ENCODE assay signal across 27 cellular contexts in the genomic region with DNA sequence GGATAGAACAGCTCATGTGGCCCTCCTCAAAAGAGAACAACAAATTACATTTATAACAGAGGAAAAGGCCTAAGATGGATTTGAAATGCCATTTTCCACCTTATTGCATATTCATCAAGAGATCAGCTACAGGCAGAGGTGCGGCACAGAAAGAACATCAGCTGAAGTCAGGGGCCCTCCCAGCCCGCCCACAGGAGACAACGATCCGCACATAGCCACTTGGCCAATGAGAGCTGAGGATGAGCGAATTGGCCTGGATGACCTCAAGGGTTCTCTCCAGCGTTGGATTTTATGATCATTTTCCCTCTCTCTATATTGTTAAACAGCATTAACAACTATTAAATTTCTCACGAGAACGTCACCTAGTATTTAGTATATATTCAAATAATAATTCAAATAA.
DNase-seq lines count a peak whose midpoint lies in the region; ATAC-seq, FAIRE-seq and TF ChIP-seq lines count a peak whose summit lies in the region.
"Had no signal": no experiment of that assay in that cellular context is flagged by ENCODE, and none has a peak within 500 bp of the region (broad histone marks: within the 10 kb centered on the region; RNA-seq: fewer than 3 reads in every experiment).

No MANE protein-coding gene starts in this region.

- no peak for TF ChIP-seq RAD21 in K562 (CRISPR knock-in tag; conservative IDR thresholded peaks at IDR 0.05 in 1 of 2, IDR thresholded peaks at IDR 0.05 in 1 of 2)

- TF ChIP-seq CTCF in GM23338 (conservative IDR thresholded peaks at IDR 0.05; ENCODE audit: low read depth in 2 of 2): no peak
- no peak for TF ChIP-seq CTCF in K562 (IDR thresholded peaks at IDR 0.05 in 2 of 3, conservative IDR thresholded peaks at IDR 0.05 in 1 of 3; ENCODE audit: insufficient read depth in 2 of 3, low read depth in 1 of 3, low read length in 3 of 3)
- no peak for TF ChIP-seq CTCF in stomach (IDR thresholded peaks at IDR 0.05)

- no peaks in the 10 kb centered on the region for H3K4me1 ChIP-seq in GM23338 (ENCODE audit: insufficient read depth)
- peaks cover 8 to 22% of the 10 kb centered on the region in 2 experiments; a peak in 4 of 5 replicates for H3K4me1 ChIP-seq in K562 (replicated peaks in 1 of 2; ENCODE audit: control insufficient read depth in 2 of 2, insufficient read depth in 2 of 2, low read length in 2 of 2)
- peaks cover 15 to 51% (median 30%) of the 10 kb centered on the region in 4 donors for H3K4me1 ChIP-seq in stomach
- H3K4me1 ChIP-seq: Caco-2 had no signal

- WGBS in K562 (ENCODE audit: insufficient coverage, low coverage, missing lambda C conversion rate): 45% methylated on average over 5 of the region's 8 CpGs
- 92 to 95% (median 92%) methylated on average over 8 of the region's 8 CpGs for WGBS in stomach, 5 donors

- POLR2A ChIA-PET in K562 (lab: Yijun Ruan, JAX): interaction anchor here (0.6 kb wide), 1 partner anchor 125 kb away, joined by 3 read pairs; no protein-coding TSS in a partner anchor

- peak; percentile 84 for FAIRE-seq in K562 (lab: Jason Lieb, UNC)
- FAIRE-seq: A204.1, D721Med, GM12878, GM12892, GM19239 had no signal

- H3K4me1 Mint-ChIP-seq in GM23338: peaks cover 28% of the 10 kb centered on the region

- H3K9me3 ChIP-seq in K562 (replicated peaks; ENCODE audit: control insufficient read depth, insufficient read depth, low read depth, low read length) (no peaks in the 10 kb centered on the region), stomach (no peaks in the 10 kb centered on the region)
- H3K9me3 ChIP-seq: BE2C, Caco-2 had no signal

- H3K4me3 Mint-ChIP-seq in GM23338: no peak overlapping the region
- H3K4me3 Mint-ChIP-seq: CD4-positive, alpha-beta T cell; CD8-positive, alpha-beta T cell had no signal

- peaks cover 5% of the 10 kb centered on the region for H3K27me3 Mint-ChIP-seq in GM23338 (ENCODE audit: insufficient read depth, low read depth, poor library complexity)
- H3K27me3 Mint-ChIP-seq: CD4-positive, alpha-beta T cell had no signal

- H3K27me3 ChIP-seq in GM23338 (ENCODE audit: insufficient read depth) (no peaks in the 10 kb centered on the region), K562 (ENCODE audit: control insufficient read depth in 2 of 2, insufficient read depth in 2 of 2, low read length in 2 of 2) (no peaks in the 10 kb centered on the region), stomach (no peaks in the 10 kb centered on the region)
- H3K27me3 ChIP-seq: BE2C, BLaER1 had no signal

- H3K79me2 ChIP-seq in GM23338 (replicated peaks; ENCODE audit: insufficient read depth) (peaks cover 61% of the 10 kb centered on the region), K562 (ENCODE audit: control insufficient read depth, insufficient read depth, low read length) (peaks cover 92% of the 10 kb centered on the region)

- no peak overlapping the region for H2AFZ ChIP-seq in GM23338
- no peak overlapping the region for H2AFZ ChIP-seq in K562 (ENCODE audit: low read depth, low read length)

- 0 out of 2 replicates have a peak, but pooled peaks cover 5% of the 10 kb centered on the region for H4K20me1 ChIP-seq in GM23338 (replicated peaks; ENCODE audit: insufficient read depth)
- H4K20me1 ChIP-seq in K562 (replicated peaks; ENCODE audit: control insufficient read depth, insufficient read depth, low read length): no peaks in the 10 kb centered on the region
- H4K20me1 ChIP-seq: BLaER1 had no signal

- CTCF ChIA-PET in K562 (lab: Yijun Ruan, JAX; ENCODE audit: low intra/inter-chr PET ratio): no interaction called here

- DNase-seq in GM23338 (ENCODE audit: low spot score): no peak
- peak; percentile 23 for DNase-seq in NCI-H526 treated with DMSO at 0.1 percent for 48 hours (lab: John Stamatoyannopoulos, UW)
- DNase-seq in K562 (ENCODE audit: extremely low read depth in 1 of 4, low spot score in 3 of 4): peak; percentile 34 to 62 (median 44)
- peak; percentile 23 for DNase-seq in iPS-NIHi11 (ENCODE audit: low spot score)
- DNase-seq in stomach: no peak
- DNase-seq in DMS153 treated with DMSO at 0.1 percent for 48 hours (lab: John Stamatoyannopoulos, UW; ENCODE audit: unreplicated experiment): no peak
- DNase-seq: 8988T; ACHN; BE2C; C1 segment of cervical spinal cord; Caco-2; Calu3; CD4-positive, alpha-beta T cell; CD8-positive, alpha-beta T cell; DMS53; DMS79; DND-41; EL; GDM1 had no signal

- H3K4me2 ChIP-seq in GM23338 (no peak overlapping the region), K562 (ENCODE audit: insufficient read depth, low read length) (no peak overlapping the region)
- H3K4me2 ChIP-seq: BLaER1 had no signal

- no TSS peak for BruUV-seq in K562 (replicated peaks; lab: Mats Ljungman, UMichigan)

- H3K9me1 ChIP-seq in K562 (ENCODE audit: control insufficient read depth, insufficient read depth, low read length): no peaks in the 10 kb centered on the region

- no peaks in the 10 kb centered on the region for H3K9me3 Mint-ChIP-seq in GM23338
- H3K9me3 Mint-ChIP-seq: CD4-positive, alpha-beta T cell; CD8-positive, alpha-beta T cell had no signal

- H3K4me3 ChIP-seq in GM23338 (no peak overlapping the region), K562 (no peak overlapping the region), stomach (no peak overlapping the region)
- H3K4me3 ChIP-seq: BLaER1, GM12878 had no signal

- H3K36me3 ChIP-seq in GM23338 (ENCODE audit: insufficient read depth) (no peaks in the 10 kb centered on the region), K562 (ENCODE audit: control insufficient read depth, insufficient read depth, low read length) (peaks cover 2% of the 10 kb centered on the region; the same call in 1 of the 3 replicates), stomach (no peaks in the 10 kb centered on the region)
- H3K36me3 ChIP-seq: BE2C had no signal

- no peaks in the 10 kb centered on the region for H3K36me3 Mint-ChIP-seq in GM23338 (ENCODE audit: low read depth)

- TF ChIP-seq POLR2A in K562 (conservative IDR thresholded peaks at IDR 0.05): no peak
- TF ChIP-seq POLR2A in stomach (IDR thresholded peaks at IDR 0.05): no peak

- TF ChIP-seq EP300 in K562 (IDR thresholded peaks at IDR 0.05; ENCODE audit: low read length): no peak
- no peak for TF ChIP-seq EP300 in stomach (IDR thresholded peaks at IDR 0.05)

- H3K27ac Mint-ChIP-seq in GM23338: no peak overlapping the region
- H3K27ac Mint-ChIP-seq: CD4-positive, alpha-beta T cell; CD8-positive, alpha-beta T cell had no signal

- H3F3A ChIP-seq in GM23338 (replicated peaks; ENCODE audit: low read depth): no peaks in the 10 kb centered on the region

- ATAC-seq in GM23338 (peak; percentile 55; the same call in 2 of the 3 replicates), K562 (peak; percentile 81), HG03521 (IDR thresholded peaks at IDR 0.05; ENCODE audit: unreplicated experiment) (no peak), GM18502 (IDR thresholded peaks at IDR 0.05; ENCODE audit: poor library complexity, unreplicated experiment) (no peak)
- ATAC-seq: CD8-positive, alpha-beta T cell had no signal

- H3K9ac ChIP-seq in K562 (ENCODE audit: insufficient read depth in 1 of 2, low read depth in 2 of 2, low read length in 2 of 2): no peak overlapping the region
- H3K9ac ChIP-seq: BLaER1 had no signal

- H3K27ac ChIP-seq in GM23338 (ENCODE audit: low read depth): no peak overlapping the region
- no peak overlapping the region; the same call in 2 of the 3 replicates for H3K27ac ChIP-seq in K562 (ENCODE audit: extremely low read depth, low read depth, low read length)
- no peak overlapping the region for H3K27ac ChIP-seq in stomach

- no peaks in the 10 kb centered on the region for H3K9me2 ChIP-seq in GM23338 (ENCODE audit: insufficient read depth)

- in situ Hi-C loops in K562 (cut with MboI): no loop called here

- intact Hi-C loops in K562 (cut with micrococcal nuclease) (no loop called here), stomach (cut with DNase I; ENCODE audit: low total_unique reads) (no loop called here)

TF ChIP-seq in GM23338, 12 proteins besides CTCF, POLR2A, EP300 and RAD21:
- no peak for TF ChIP-seq ZNF114 (CRISPR knock-in tag; IDR thresholded peaks at IDR 0.05)
TF ChIP-seq in GM23338: peak in this region for 0.

TF ChIP-seq in K562, 482 proteins besides CTCF, POLR2A, EP300 and RAD21:
- TF ChIP-seq ZNF586 (CRISPR knock-in tag; conservative IDR thresholded peaks at IDR 0.05) (no peak), SIN3A (IDR thresholded peaks at IDR 0.05; ENCODE audit: borderline replicate concordance in 2 of 2, control insufficient read depth in 1 of 2, low read depth in 2 of 2, low read length in 2 of 2) (no peak), PHF8 (IDR thresholded peaks at IDR 0.05; ENCODE audit: borderline replicate concordance, low read length) (no peak), LCOR (CRISPR knock-in tag; IDR thresholded peaks at IDR 0.05) (no peak), SAP30 (IDR thresholded peaks at IDR 0.05; ENCODE audit: borderline replicate concordance, insufficient read depth, low read depth, low read length, poor library complexity, severe bottlenecking) (no peak), DNMT1 (IDR thresholded peaks at IDR 0.05) (no peak), FOSL1 (tag; conservative IDR thresholded peaks at IDR 0.05) (no peak)
- TF ChIP-seq, protein P1, sequence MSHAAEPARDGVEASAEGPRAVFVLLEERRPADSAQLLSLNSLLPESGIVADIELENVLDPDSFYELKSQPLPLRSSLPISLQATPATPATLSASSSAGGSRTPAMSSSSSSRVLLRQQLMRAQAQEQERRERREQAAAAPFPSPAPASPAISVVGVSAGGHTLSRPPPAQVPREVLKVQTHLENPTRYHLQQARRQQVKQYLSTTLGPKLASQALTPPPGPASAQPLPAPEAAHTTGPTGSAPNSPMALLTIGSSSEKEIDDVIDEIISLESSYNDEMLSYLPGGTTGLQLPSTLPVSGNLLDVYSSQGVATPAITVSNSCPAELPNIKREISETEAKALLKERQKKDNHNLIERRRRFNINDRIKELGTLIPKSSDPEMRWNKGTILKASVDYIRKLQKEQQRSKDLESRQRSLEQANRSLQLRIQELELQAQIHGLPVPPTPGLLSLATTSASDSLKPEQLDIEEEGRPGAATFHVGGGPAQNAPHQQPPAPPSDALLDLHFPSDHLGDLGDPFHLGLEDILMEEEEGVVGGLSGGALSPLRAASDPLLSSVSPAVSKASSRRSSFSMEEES (CRISPR knock-in tag; IDR thresholded peaks at IDR 0.05): no peak

Comparison
In these comparisons a context has a peak if more than half of its experiments do, and no peak if none do; other contexts are left out.
1. ATAC-seq: peak in GM23338 (single experiment) and K562 (single experiment); none in HG03521 (single experiment) and GM18502 (single experiment).
2. DNase-seq: peak in NCI-H526 treated with DMSO at 0.1 percent for 48 hours (single experiment), K562 (4 of 4) and iPS-NIHi11 (single experiment); none in GM23338 (single experiment), stomach (single experiment) and DMS153 treated with DMSO at 0.1 percent for 48 hours (single experiment).